ENCODE assay signal across 1 cellular context in genomic region chr19:46376241-46377153, GRCh38.
A peak's percentile ranks its signal among the peaks of the same experiment; 100 is the strongest.
TF ChIP-seq lines count a peak whose summit lies in the region.

No MANE protein-coding gene starts in this region.

TF ChIP-seq in HepG2, 621 proteins besides CTCF, POLR2A, EP300 and RAD21:
- TF ChIP-seq SOX13 (IDR thresholded peaks at IDR 0.05) = no peak
- TF ChIP-seq SOX13 (CRISPR knock-in tag; conservative IDR thresholded peaks at IDR 0.05 in 1 of 2, IDR thresholded peaks at IDR 0.05 in 1 of 2) = no peak
- TF ChIP-seq AGO2 (optimal IDR thresholded peaks at IDR 0.05; ENCODE audit: low read depth, low read length) = peak; percentile 34
